15 cellular contexts compared by ENCODE assay signal in genomic region chr18:8946046-8946838, GRCh38.
A peak's percentile ranks its signal among the peaks of the same experiment; 100 is the strongest.
DNase-seq lines count a peak whose midpoint lies in the region; ATAC-seq and TF ChIP-seq lines count a peak whose summit lies in the region.
"Had no signal": no experiment of that assay in that cellular context is flagged by ENCODE, and none has a peak within 500 bp of the region (broad histone marks: within the 10 kb centered on the region; RNA-seq: fewer than 3 reads in every experiment).

No MANE protein-coding gene starts in this region.

- intact Hi-C loops in esophagus muscularis mucosa (cut with DNase I) = loop anchor here (5.0 kb wide), 2 partner anchors 191 to 239 kb away; partner anchors contain the start of genes ANKRD12 and MTCL1

- no peak for TF ChIP-seq EP300 in esophagus muscularis mucosa (IDR thresholded peaks at IDR 0.05)

- TF ChIP-seq POLR2A in esophagus muscularis mucosa (IDR thresholded peaks at IDR 0.05; ENCODE audit: low read depth) = no peak

- WGBS in esophagus muscularis mucosa = 82% methylated on average over 5 of the region's 5 CpGs

- DNase-seq in Daoy (ENCODE audit: low read depth) (peak; percentile 54), RWPE1 (ENCODE audit: low spot score) (peak; percentile 64), epithelial cell of esophagus (ENCODE audit: low read depth) (peak; percentile 68), NCI-H2171 (lab: John Stamatoyannopoulos, UW) (no peak), esophagus muscularis mucosa (ENCODE audit: extremely low spot score) (no peak), mucosa of gallbladder (ENCODE audit: low spot score) (no peak)
- DNase-seq: activated CD4-positive, alpha-beta T cell treated with anti-CD3 and anti-CD28 coated beads, Interleukin-2, amount 10 ng/mL, durations not matched to agents 24 days and 14 days; DMS 273 treated with DMSO at 0.1 percent for 48 hours; NCI-H1105 treated with DMSO at 0.1 percent for 48 hours; NCI-H69; upper lobe of right lung had no signal

- CTCF ChIA-PET in RWPE1 (lab: Yijun Ruan, JAX) = no interaction called here

- TF ChIP-seq CTCF in RWPE1 (conservative IDR thresholded peaks at IDR 0.05; ENCODE audit: low read depth) (no peak), epithelial cell of esophagus (IDR thresholded peaks at IDR 0.05; ENCODE audit: insufficient read depth, low read depth, low read length, missing control alignments) (no peak), esophagus muscularis mucosa (IDR thresholded peaks at IDR 0.05) (no peak)

- H3K9ac ChIP-seq in rectal smooth muscle tissue (ENCODE audit: low read length) = no peak overlapping the region

- H3K4me3 ChIP-seq in epithelial cell of esophagus (ENCODE audit: low read length) (no peak overlapping the region), rectal smooth muscle tissue (ENCODE audit: low read length) (no peak overlapping the region), esophagus muscularis mucosa (no peak overlapping the region)
- H3K4me3 ChIP-seq: hepatocyte, skin epidermis, upper lobe of right lung had no signal

- POLR2A ChIA-PET in RWPE1 (lab: Yijun Ruan, JAX; ENCODE audit: low non-redundant PET) = no interaction called here

- no peaks in the 10 kb centered on the region for H3K36me3 ChIP-seq in rectal smooth muscle tissue (ENCODE audit: control insufficient read depth, insufficient read depth, low read length)
- H3K36me3 ChIP-seq in esophagus muscularis mucosa = no peaks in the 10 kb centered on the region
- H3K36me3 ChIP-seq: upper lobe of right lung had no signal

- no peaks in the 10 kb centered on the region for H3K9me3 ChIP-seq in esophagus muscularis mucosa
- H3K9me3 ChIP-seq: upper lobe of right lung had no signal

- ATAC-seq in GM21619 (IDR thresholded peaks at IDR 0.05; ENCODE audit: unreplicated experiment) = no peak
- ATAC-seq: upper lobe of right lung had no signal

- H3K4me1 ChIP-seq in rectal smooth muscle tissue (ENCODE audit: control insufficient read depth, insufficient read depth, low read length) (peaks cover 11% of the 10 kb centered on the region), esophagus muscularis mucosa (peaks cover 3 to 36% (median 30%) of the 10 kb centered on the region in 4 donors)
- H3K4me1 ChIP-seq: upper lobe of right lung had no signal

- H3K27ac ChIP-seq in RWPE1 = no peak overlapping the region; the same call in 1 of the 2 replicates
- H3K27ac ChIP-seq in rectal smooth muscle tissue (ENCODE audit: low read depth, low read length) = peak overlapping the region; percentile 34
- H3K27ac ChIP-seq in esophagus muscularis mucosa (replicated peaks in 1 of 4) = peak overlapping the region in 1 of 4 donors; percentile 89
- H3K27ac ChIP-seq: hepatocyte, upper lobe of right lung had no signal

- H3K27me3 ChIP-seq in rectal smooth muscle tissue (ENCODE audit: control insufficient read depth, insufficient read depth, low read length) (no peaks in the 10 kb centered on the region), esophagus muscularis mucosa (no peaks in the 10 kb centered on the region)
- H3K27me3 ChIP-seq: hepatocyte, upper lobe of right lung had no signal

Comparison
In these comparisons a context has a peak if more than half of its experiments do, and no peak if none do; other contexts are left out.
1. DNase-seq: peak in Daoy (single experiment), RWPE1 (single experiment) and epithelial cell of esophagus (single experiment); none in NCI-H2171 (single experiment), esophagus muscularis mucosa (single experiment) and mucosa of gallbladder (single experiment).